ENCODE assay signal across 39 cellular contexts in the genomic region with DNA sequence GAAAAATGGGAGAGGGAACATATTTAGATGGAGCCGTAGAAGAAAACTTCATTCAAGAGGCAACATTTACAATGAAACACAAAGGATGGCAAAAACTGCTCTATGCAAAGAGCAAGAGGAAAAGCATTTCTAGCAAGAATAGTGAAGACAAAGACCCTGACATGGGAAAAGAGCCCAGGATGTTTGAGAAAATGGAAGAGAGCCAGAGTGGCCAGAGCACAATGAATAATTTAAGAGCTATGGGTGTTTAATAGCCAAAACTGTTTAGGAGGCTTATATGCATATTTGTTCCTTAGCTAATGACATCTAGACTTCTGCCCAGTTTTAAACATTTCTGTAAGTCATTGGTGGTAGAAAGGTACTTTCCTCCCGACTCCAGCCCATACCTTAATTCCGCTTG. TPM values are rescaled to one million over a fixed set of nuclear protein-coding genes. Genes with fewer than 3 reads are reported as not detected.
"Had no signal": no experiment of that assay in that cellular context is flagged by ENCODE, and none has a peak within 500 bp of the region (broad histone marks: within the 10 kb centered on the region; RNA-seq: fewer than 3 reads in every experiment).

No MANE protein-coding gene starts in this region.

- H3K27ac ChIP-seq: adrenal gland, Peyer's patch, VCaP had no signal

- H3K4me1 Mint-ChIP-seq: activated B cell treated with CpG ODN at 0.5 μM for 24 hours had no signal

- H3K36me3 Mint-ChIP-seq: activated CD4-positive, alpha-beta memory T cell treated with anti-CD3 and anti-CD28 coated beads for 36 hours; activated naive CD4-positive, alpha-beta T cell treated with anti-CD3 and anti-CD28 coated beads, Interleukin-2, amount 50 U/mL, for 72 hours had no signal

- H3K4me3 Mint-ChIP-seq: activated B cell treated with CpG ODN at 0.5 μM for 24 hours; activated CD4-positive, alpha-beta memory T cell treated with anti-CD3 and anti-CD28 coated beads for 36 hours; activated naive CD4-positive, alpha-beta T cell treated with anti-CD3 and anti-CD28 coated beads for 36 hours; activated T-cell treated with anti-CD3 and anti-CD28 coated beads, Interleukin-2, amount 50 U/mL, for 4 hours; activated T-helper 1 cell treated with anti-CD3 and anti-CD28 coated beads, Interleukin-12 subunit alpha, Interleukin-12 subunit beta, Interleukin-2, Interleukin-4 antibody, amounts not matched to agents 30 ng/mL and 10 ng/mL and 1 ng/mL, durations not matched to agents 14 hours and 24 hours and 36 hours had no signal

- H3K36me3 ChIP-seq: adrenal gland, MG63, Peyer's patch had no signal

- H3K4me1 ChIP-seq: adrenal gland, Peyer's patch had no signal

- H3K9me3 Mint-ChIP-seq: activated B cell treated with CpG ODN at 0.5 μM for 24 hours; activated CD4-positive, alpha-beta memory T cell treated with anti-CD3 and anti-CD28 coated beads for 36 hours; activated T-cell treated with anti-CD3 and anti-CD28 coated beads, Interleukin-2, amount 50 U/mL, for 4 hours; activated T-helper 1 cell treated with anti-CD3 and anti-CD28 coated beads, Interleukin-12 subunit alpha, Interleukin-12 subunit beta, Interleukin-2, Interleukin-4 antibody, amounts not matched to agents 30 ng/mL and 10 ng/mL and 1 ng/mL, durations not matched to agents 14 hours and 24 hours and 36 hours had no signal

- H3K27ac Mint-ChIP-seq: activated B cell treated with CpG ODN at 0.5 μM for 24 hours; activated CD4-positive, alpha-beta memory T cell treated with anti-CD3 and anti-CD28 coated beads for 36 hours; activated naive CD4-positive, alpha-beta T cell treated with anti-CD3 and anti-CD28 coated beads for 36 hours; activated naive CD4-positive, alpha-beta T cell treated with anti-CD3 and anti-CD28 coated beads, Interleukin-2, amount 50 U/mL, for 72 hours; activated T-helper 1 cell treated with anti-CD3 and anti-CD28 coated beads, Interleukin-12 subunit alpha, Interleukin-12 subunit beta, Interleukin-2, Interleukin-4 antibody, amounts not matched to agents 30 ng/mL and 10 ng/mL and 1 ng/mL, durations not matched to agents 14 hours and 24 hours and 36 hours had no signal

- H3K4me3 ChIP-seq: adrenal gland, MG63, Peyer's patch had no signal

- DNase-seq: activated B cell treated with CpG ODN at 0.5 μM for 24 hours; activated CD4-positive, alpha-beta memory T cell treated with anti-CD3 and anti-CD28 coated beads for 36 hours; activated CD4-positive, alpha-beta T cell treated with anti-CD3 and anti-CD28 coated beads for 4 hours; activated CD4-positive, alpha-beta T cell treated with anti-CD3 and anti-CD28 coated beads, Interleukin-2, amount 50 U/mL, for 1 hour; activated CD4-positive, CD25-positive, alpha-beta regulatory T cell treated with anti-CD3 and anti-CD28 coated beads, Interleukin-2, amount 50 U/mL, for 72 hours; activated CD8-positive, alpha-beta memory T cell treated with anti-CD3 and anti-CD28 coated beads, Interleukin-2, amount 50 U/mL, for 4 hours; activated gamma-delta T cell treated with Interleukin-2 at 50 U/mL for 16 hours; activated naive CD4-positive, alpha-beta T cell treated with anti-CD3 and anti-CD28 coated beads for 36 hours; activated T-cell treated with anti-CD3 and anti-CD28 coated beads for 4 hours; activated T-cell treated with anti-CD3 and anti-CD28 coated beads, Interleukin-2, amount 50 U/mL, for 4 hours; adrenal gland; caudate nucleus; cerebellar nuclear complex; Kasumi-1; KG1; MG63; NCI-H1048; NCI-H1417; NCI-H146; NCI-H187; NCI-H2029 treated with DMSO at 0.1 percent for 48 hours; NCI-H2107; NCI-H2171; NCI-H524; NCI-H69; NCI-H82; NK-92 treated with Interleukin-12 subunit alpha and Interleukin-12 subunit beta, amount 100 ng/mL, for 24 hours; PC-3; Peyer's patch; RPMI8226; SIG-M5; SW 1271; T-helper 1 cell; T-helper 2 cell; T-helper 9 cell had no signal

- ATAC-seq: activated naive CD4-positive, alpha-beta T cell treated with anti-CD3 and anti-CD28 coated beads, Interleukin-2, amount 50 U/mL, for 72 hours; activated T-cell treated with anti-CD3 and anti-CD28 coated beads, Interleukin-2, amount 50 U/mL, for 4 hours; PC-3; SK-N-SH treated with all-trans-retinoic acid at 6 μM for 48 hours had no signal

- H3K27me3 Mint-ChIP-seq: activated B cell treated with CpG ODN at 0.5 μM for 24 hours; activated CD4-positive, alpha-beta memory T cell treated with anti-CD3 and anti-CD28 coated beads for 36 hours had no signal

- H3K27me3 ChIP-seq: adrenal gland, MG63, Peyer's patch had no signal

RNA-seq across cellular contexts. Expression of gene SEMA6D, which starts 25.4 kb away (rescaled TPM):
- total RNA-seq: activated B cell treated with CpG ODN at 0.5 μM for 24 hours; activated CD4-positive, alpha-beta memory T cell treated with anti-CD3 and anti-CD28 coated beads for 36 hours; activated naive CD4-positive, alpha-beta T cell treated with anti-CD3 and anti-CD28 coated beads for 36 hours; activated naive CD4-positive, alpha-beta T cell treated with anti-CD3 and anti-CD28 coated beads, Interleukin-2, amount 50 U/mL, for 72 hours; activated T-cell treated with anti-CD3 and anti-CD28 coated beads, Interleukin-2, amount 50 U/mL, for 4 hours; activated T-helper 1 cell treated with anti-CD3 and anti-CD28 coated beads, Interleukin-12 subunit alpha, Interleukin-12 subunit beta, Interleukin-2, Interleukin-4 antibody, amounts not matched to agents 30 ng/mL and 10 ng/mL and 1 ng/mL, durations not matched to agents 14 hours and 24 hours and 36 hours had no signal
